In genomic region chr5:74233091-74233490, GRCh38 we compare ENCODE assay signal across 15 cellular contexts.
DNase-seq lines count a peak whose midpoint lies in the region; ATAC-seq, FAIRE-seq and TF ChIP-seq lines count a peak whose summit lies in the region.
"Had no signal": no experiment of that assay in that cellular context is flagged by ENCODE, and none has a peak within 500 bp of the region (broad histone marks: within the 10 kb centered on the region; RNA-seq: fewer than 3 reads in every experiment).

No MANE protein-coding gene starts in this region.

- H3K4me3 ChIP-seq in SK-N-SH (ENCODE audit: low read depth in 2 of 2, low read length in 1 of 2) (no peak overlapping the region), bronchial epithelial cell (ENCODE audit: low read depth, low read length) (no peak overlapping the region)
- H3K4me3 ChIP-seq: HAP-1, SK-N-MC had no signal

- H4K20me1 ChIP-seq in SK-N-SH (ENCODE audit: insufficient read depth) = no peaks in the 10 kb centered on the region

- H3K9ac ChIP-seq in SK-N-SH = no peak overlapping the region

- H3K27ac Mint-ChIP-seq in stimulated activated naive CD8-positive, alpha-beta T cell treated with anti-CD3 and anti-CD28 coated beads, Interleukin-15, amount 100 ng/mL, for 72 hours = no peak overlapping the region
- no peak overlapping the region for H3K27ac Mint-ChIP-seq in activated T-cell treated with anti-CD3 and anti-CD28 coated beads, Interleukin-2, amount 50 U/mL, for 72 hours

- peak overlapping the region in 1 of 2 experiments; percentile 79; a peak in 2 of 4 replicates for H3K27ac ChIP-seq in SK-N-SH (ENCODE audit: low read depth in 2 of 2, low read length in 1 of 2)
- H3K27ac ChIP-seq: 22Rv1, SK-N-MC had no signal

- H3K9me3 Mint-ChIP-seq in stimulated activated naive CD8-positive, alpha-beta T cell treated with anti-CD3 and anti-CD28 coated beads, Interleukin-15, amount 100 ng/mL, for 72 hours = peaks cover 0 to 6% of the 10 kb centered on the region in 2 donors
- peaks cover 2 to 5% of the 10 kb centered on the region in 2 donors for H3K9me3 Mint-ChIP-seq in activated T-cell treated with anti-CD3 and anti-CD28 coated beads, Interleukin-2, amount 50 U/mL, for 72 hours

- H3K4me2 ChIP-seq in SK-N-SH = peak overlapping the region; percentile 12; the same call in 1 of the 2 replicates

- no peak overlapping the region for H2AFZ ChIP-seq in SK-N-SH (ENCODE audit: low read depth)

- no peak for ATAC-seq in SK-N-SH treated with all-trans-retinoic acid at 6 μM for 48 hours
- no peak for ATAC-seq in stimulated activated naive CD8-positive, alpha-beta T cell treated with anti-CD3 and anti-CD28 coated beads, Interleukin-15, amount 100 ng/mL, for 72 hours
- ATAC-seq in activated T-cell treated with anti-CD3 and anti-CD28 coated beads, Interleukin-2, amount 50 U/mL, for 72 hours (replicated peaks in 1 of 2) = no peak

- H3K27me3 ChIP-seq in SK-N-SH (ENCODE audit: insufficient read depth) = no peaks in the 10 kb centered on the region
- H3K27me3 ChIP-seq in bronchial epithelial cell (ENCODE audit: control insufficient read depth, insufficient read depth, low read length) = no peaks in the 10 kb centered on the region

- DNase-seq in SK-N-SH (no peak), bronchial epithelial cell (ENCODE audit: low read depth) (no peak), myocyte (ENCODE audit: low read depth) (peak; percentile 45), Ammon's horn (ENCODE audit: low spot score) (no peak), UCSD-AML1 (lab: John Stamatoyannopoulos, UW; ENCODE audit: unreplicated experiment) (no peak)
- DNase-seq in stimulated activated naive CD8-positive, alpha-beta T cell treated with anti-CD3 and anti-CD28 coated beads, Interleukin-15, amount 100 ng/mL, for 72 hours = no peak
- no peak for DNase-seq in activated T-cell treated with anti-CD3 and anti-CD28 coated beads, Interleukin-2, amount 50 U/mL, for 72 hours
- DNase-seq: C1 segment of cervical spinal cord, DMS153, Kasumi-1, NCI-H526 treated with DMSO at 0.1 percent for 48 hours had no signal

- no peak overlapping the region for H3K4me3 Mint-ChIP-seq in stimulated activated naive CD8-positive, alpha-beta T cell treated with anti-CD3 and anti-CD28 coated beads, Interleukin-15, amount 100 ng/mL, for 72 hours
- H3K4me3 Mint-ChIP-seq in activated T-cell treated with anti-CD3 and anti-CD28 coated beads, Interleukin-2, amount 50 U/mL, for 72 hours = no peak overlapping the region

- no peak for TF ChIP-seq EP300 in SK-N-SH (IDR thresholded peaks at IDR 0.05; ENCODE audit: borderline replicate concordance in 1 of 2, low read depth in 1 of 2, low read length in 1 of 2)

- CTCF ChIA-PET in SK-N-SH (lab: Yijun Ruan, JAX) = no interaction called here

- peaks cover 14% of the 10 kb centered on the region for H3F3A ChIP-seq in SK-N-SH (replicated peaks; ENCODE audit: insufficient read depth)

- no peaks in the 10 kb centered on the region for H3K79me2 ChIP-seq in SK-N-SH (ENCODE audit: insufficient read depth)

- peaks cover 0 to 2% of the 10 kb centered on the region in 2 donors for H3K36me3 Mint-ChIP-seq in activated T-cell treated with anti-CD3 and anti-CD28 coated beads, Interleukin-2, amount 50 U/mL, for 72 hours (ENCODE audit: insufficient read depth in 2 of 2)

- POLR2A ChIA-PET in SK-N-SH (lab: Yijun Ruan, JAX) = no interaction called here

- H3K36me3 ChIP-seq in SK-N-SH (replicated peaks in 1 of 2; ENCODE audit: control insufficient read depth in 1 of 2, insufficient read depth in 2 of 2, low read length in 1 of 2) (no peaks in the 10 kb centered on the region), bronchial epithelial cell (ENCODE audit: control insufficient read depth, insufficient read depth, low read length) (no peaks in the 10 kb centered on the region)
- H3K36me3 ChIP-seq: HAP-1 had no signal

- no peaks in the 10 kb centered on the region for H3K9me2 ChIP-seq in SK-N-SH

- peak; percentile 32 for FAIRE-seq in bronchial epithelial cell (lab: Jason Lieb, UNC)

- no peaks in the 10 kb centered on the region for H3K9me3 ChIP-seq in SK-N-SH
- H3K9me3 ChIP-seq: HAP-1 had no signal

- peaks cover 13% of the 10 kb centered on the region for H3K27me3 Mint-ChIP-seq in stimulated activated naive CD8-positive, alpha-beta T cell treated with anti-CD3 and anti-CD28 coated beads, Interleukin-15, amount 100 ng/mL, for 72 hours
- H3K27me3 Mint-ChIP-seq in activated T-cell treated with anti-CD3 and anti-CD28 coated beads, Interleukin-2, amount 50 U/mL, for 72 hours (ENCODE audit: low read depth) = peaks cover 38% of the 10 kb centered on the region

- TF ChIP-seq CTCF in SK-N-SH (IDR thresholded peaks at IDR 0.05) (no peak), bronchial epithelial cell (IDR thresholded peaks at IDR 0.05; ENCODE audit: insufficient read depth, low read length, severe bottlenecking) (no peak)

- no peaks in the 10 kb centered on the region for H3K4me1 Mint-ChIP-seq in stimulated activated naive CD8-positive, alpha-beta T cell treated with anti-CD3 and anti-CD28 coated beads, Interleukin-15, amount 100 ng/mL, for 72 hours
- peaks cover 6% of the 10 kb centered on the region for H3K4me1 Mint-ChIP-seq in activated T-cell treated with anti-CD3 and anti-CD28 coated beads, Interleukin-2, amount 50 U/mL, for 72 hours (ENCODE audit: low read depth)

- peaks cover 0 to 16% of the 10 kb centered on the region in 2 experiments; a peak in 2 of 4 replicates for H3K4me1 ChIP-seq in SK-N-SH (ENCODE audit: control insufficient read depth in 1 of 2, insufficient read depth in 2 of 2, low read depth in 1 of 2, low read length in 1 of 2)
- H3K4me1 ChIP-seq: HAP-1 had no signal

- TF ChIP-seq RAD21 in SK-N-SH (IDR thresholded peaks at IDR 0.05; ENCODE audit: low read length) = no peak

TF ChIP-seq in SK-N-SH, 30 proteins besides CTCF, POLR2A, EP300 and RAD21:
- TF ChIP-seq RCOR1 (IDR thresholded peaks at IDR 0.05; ENCODE audit: low read length) = no peak
- no peak for TF ChIP-seq FOXM1 (IDR thresholded peaks at IDR 0.05; ENCODE audit: low read depth)
- TF ChIP-seq, protein P1, sequence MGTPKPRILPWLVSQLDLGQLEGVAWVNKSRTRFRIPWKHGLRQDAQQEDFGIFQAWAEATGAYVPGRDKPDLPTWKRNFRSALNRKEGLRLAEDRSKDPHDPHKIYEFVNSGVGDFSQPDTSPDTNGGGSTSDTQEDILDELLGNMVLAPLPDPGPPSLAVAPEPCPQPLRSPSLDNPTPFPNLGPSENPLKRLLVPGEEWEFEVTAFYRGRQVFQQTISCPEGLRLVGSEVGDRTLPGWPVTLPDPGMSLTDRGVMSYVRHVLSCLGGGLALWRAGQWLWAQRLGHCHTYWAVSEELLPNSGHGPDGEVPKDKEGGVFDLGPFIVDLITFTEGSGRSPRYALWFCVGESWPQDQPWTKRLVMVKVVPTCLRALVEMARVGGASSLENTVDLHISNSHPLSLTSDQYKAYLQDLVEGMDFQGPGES (IDR thresholded peaks at IDR 0.05; ENCODE audit: low read depth, low read length) = no peak
- TF ChIP-seq RXRA (IDR thresholded peaks at IDR 0.05; ENCODE audit: borderline replicate concordance, low read depth) = no peak
- no peak for TF ChIP-seq NFIC (IDR thresholded peaks at IDR 0.05; ENCODE audit: borderline replicate concordance)
- no peak for TF ChIP-seq GABPA (IDR thresholded peaks at IDR 0.05; ENCODE audit: low read depth)
- TF ChIP-seq NRF1 (IDR thresholded peaks at IDR 0.05; ENCODE audit: low read depth, low read length) = no peak
TF ChIP-seq in SK-N-SH: peak in this region for 0.

TF ChIP-seq in SK-N-SH treated with all-trans-retinoic acid at 6 μM for 48 hours, 23 proteins besides CTCF, POLR2A, EP300 and RAD21 (continues in another document):
- TF ChIP-seq CSRNP3 (CRISPR knock-in tag; IDR thresholded peaks at IDR 0.05) = no peak
- TF ChIP-seq OSR1 (CRISPR knock-in tag; IDR thresholded peaks at IDR 0.05) = no peak
- TF ChIP-seq TSHZ2 (CRISPR knock-in tag; IDR thresholded peaks at IDR 0.05) = no peak
